ENCODE assay signal across 8 cellular contexts in the genomic region with DNA sequence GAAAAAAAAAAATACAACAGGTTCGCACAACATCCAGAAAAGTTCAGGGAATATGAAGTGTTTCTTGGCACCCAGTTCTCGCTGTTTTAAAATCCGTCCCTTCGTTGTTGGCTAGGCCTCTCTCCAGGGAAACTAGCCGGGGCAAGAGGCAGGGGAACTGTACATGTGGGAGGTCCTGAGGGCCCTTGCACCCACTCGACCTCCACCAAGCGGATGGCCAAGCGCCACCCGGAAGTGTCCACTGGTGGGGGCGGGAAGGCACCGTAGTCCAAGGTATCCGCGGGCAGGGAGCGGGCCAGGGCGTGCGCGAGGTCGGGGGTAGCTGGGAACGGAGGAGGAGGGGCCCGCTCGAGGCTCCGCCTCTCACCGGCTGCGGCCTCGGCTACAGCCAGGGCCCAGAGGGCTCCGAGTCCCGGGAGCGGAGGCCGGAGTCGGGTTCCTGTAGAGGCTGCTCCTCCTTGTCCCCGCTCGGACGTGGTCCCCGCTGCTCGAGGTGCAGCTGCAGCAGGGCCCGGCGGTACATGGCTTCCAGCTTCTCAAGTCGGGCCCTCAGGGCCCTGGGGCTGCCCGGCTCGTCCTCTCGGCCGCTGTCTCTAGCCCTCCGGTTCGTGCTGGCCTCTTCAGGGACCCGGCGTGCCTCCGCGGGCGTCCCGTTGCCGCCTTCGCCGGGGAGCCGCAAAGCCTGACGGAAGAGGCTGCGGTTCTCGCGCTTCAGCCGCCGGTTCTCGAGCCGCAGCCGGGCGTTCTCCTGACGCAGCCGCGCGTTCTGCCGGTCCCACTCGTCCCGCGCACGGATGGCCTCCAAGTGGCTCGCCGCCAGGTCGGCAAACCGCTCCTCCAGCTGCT. TPM values are rescaled to one million over a fixed set of nuclear protein-coding genes. Genes with fewer than 3 reads are reported as not detected.
A peak's percentile ranks its signal among the peaks of the same experiment; 100 is the strongest.
DNase-seq lines count a peak whose midpoint lies in the region; ATAC-seq lines count a peak whose summit lies in the region.

No MANE protein-coding gene starts in this region.

- H4K91ac ChIP-seq in neuronal stem cell (ENCODE audit: low read depth, low read length, poor library complexity) = peak overlapping the region; percentile 97

- no peaks in the 10 kb centered on the region for H3K79me1 ChIP-seq in neuronal stem cell (ENCODE audit: low read depth, low read length)

- no peaks in the 10 kb centered on the region for H3K9me3 ChIP-seq in neuronal stem cell (replicated peaks in 1 of 2; ENCODE audit: control insufficient read depth in 2 of 2, insufficient read depth in 1 of 2, low read depth in 1 of 2, low read length in 2 of 2)

- H3K4me1 ChIP-seq in neuronal stem cell (ENCODE audit: control insufficient read depth in 2 of 2, insufficient read depth in 1 of 2, low read depth in 1 of 2, low read length in 2 of 2) = peaks cover 0 to 4% of the 10 kb centered on the region in 2 donors

- H2BK5ac ChIP-seq in neuronal stem cell (ENCODE audit: low read length) = peak overlapping the region; percentile 53

- DNase-seq in COLO668 (lab: John Stamatoyannopoulos, UW; ENCODE audit: unreplicated experiment) = peak; percentile 91
- peak; percentile 80 to 87 for DNase-seq in NCI-H1930 (lab: John Stamatoyannopoulos, UW)
- peak; percentile 10 for DNase-seq in activated naive CD8-positive, alpha-beta T cell treated with anti-CD3 and anti-CD28 coated beads, Interleukin-2, amount 50 U/mL, for 24 hours
- peak; percentile 92 for DNase-seq in glomerular visceral epithelial cell (ENCODE audit: extremely low spot score)
- DNase-seq in neuronal stem cell (ENCODE audit: low spot score) = peak; percentile 30
- no peak for DNase-seq in NCI-H2029 treated with DMSO at 0.1 percent for 48 hours (lab: John Stamatoyannopoulos, UW)

- peak overlapping the region; percentile 99 for H3K9ac ChIP-seq in neuronal stem cell (ENCODE audit: low read depth, low read length, poor library complexity)

- peak overlapping the region; percentile 61 for H2BK120ac ChIP-seq in neuronal stem cell (ENCODE audit: low read depth, low read length)

- no peak overlapping the region for H3K27ac Mint-ChIP-seq in activated naive CD8-positive, alpha-beta T cell treated with anti-CD3 and anti-CD28 coated beads, Interleukin-2, amount 50 U/mL, for 24 hours
- H3K27ac Mint-ChIP-seq in activated T-helper 17 cell treated with anti-CD3 and anti-CD28 coated beads, Interleukin-2, amount 50 U/mL, for 72 hours = no peak overlapping the region

- peak overlapping the region; percentile 30 for H2BK12ac ChIP-seq in neuronal stem cell (ENCODE audit: low read length)

- ATAC-seq in GM21576 (IDR thresholded peaks at IDR 0.05; ENCODE audit: unreplicated experiment) = peak; percentile 44
- peak; percentile 36 for ATAC-seq in activated naive CD8-positive, alpha-beta T cell treated with anti-CD3 and anti-CD28 coated beads, Interleukin-2, amount 50 U/mL, for 24 hours
- no peak for ATAC-seq in activated T-helper 17 cell treated with anti-CD3 and anti-CD28 coated beads, Interleukin-2, amount 50 U/mL, for 72 hours (replicated peaks)

- peak overlapping the region; percentile 46 for H3K4me3 Mint-ChIP-seq in activated naive CD8-positive, alpha-beta T cell treated with anti-CD3 and anti-CD28 coated beads, Interleukin-2, amount 50 U/mL, for 24 hours
- H3K4me3 Mint-ChIP-seq in activated T-helper 17 cell treated with anti-CD3 and anti-CD28 coated beads, Interleukin-2, amount 50 U/mL, for 72 hours = no peak overlapping the region

- peaks cover 0 to 10% (median 0%) of the 10 kb centered on the region in 3 experiments for H3K27me3 ChIP-seq in neuronal stem cell (ENCODE audit: control insufficient read depth in 3 of 3, insufficient read depth in 3 of 3, low read depth in 1 of 3, low read length in 3 of 3)

- peak overlapping the region; percentile 97 for H3K4ac ChIP-seq in neuronal stem cell (ENCODE audit: low read length)

- H3K4me1 Mint-ChIP-seq in activated naive CD8-positive, alpha-beta T cell treated with anti-CD3 and anti-CD28 coated beads, Interleukin-2, amount 50 U/mL, for 24 hours = peaks cover 3% of the 10 kb centered on the region
- H3K4me1 Mint-ChIP-seq in activated T-helper 17 cell treated with anti-CD3 and anti-CD28 coated beads, Interleukin-2, amount 50 U/mL, for 72 hours = no peaks in the 10 kb centered on the region

- peak overlapping the region in 1 of 2 donors; percentile 85 for H3K4me3 ChIP-seq in neuronal stem cell (ENCODE audit: low read length in 2 of 2)

- no peak overlapping the region for H2AK5ac ChIP-seq in neuronal stem cell (ENCODE audit: low read depth, low read length)

- peak overlapping the region; percentile 99 for H3K18ac ChIP-seq in neuronal stem cell (ENCODE audit: low read length)

- H3K4me2 ChIP-seq in neuronal stem cell (ENCODE audit: insufficient read depth, low read length, poor library complexity, severe bottlenecking) = peak overlapping the region; percentile 96

- H3K27ac ChIP-seq in neuronal stem cell (replicated peaks; ENCODE audit: low read length) = peak overlapping the region; percentile 72

- WGBS in neuronal stem cell (ENCODE audit: extremely low coverage in 2 of 2, insufficient read length in 2 of 2, insufficient replicate concordance in 1 of 2), 2 donors = no CpG with 5 or more reads among the region's 77 CpGs

- no peaks in the 10 kb centered on the region for H3K36me3 ChIP-seq in neuronal stem cell (replicated peaks in 1 of 2; ENCODE audit: control insufficient read depth in 2 of 2, insufficient read depth in 2 of 2, low read length in 2 of 2)

- H3K23ac ChIP-seq in neuronal stem cell (ENCODE audit: low read depth, low read length, poor library complexity) = peak overlapping the region; percentile 85

- H3K9me3 Mint-ChIP-seq in activated naive CD8-positive, alpha-beta T cell treated with anti-CD3 and anti-CD28 coated beads, Interleukin-2, amount 50 U/mL, for 24 hours = no peaks in the 10 kb centered on the region
- peaks cover 9% of the 10 kb centered on the region for H3K9me3 Mint-ChIP-seq in activated T-helper 17 cell treated with anti-CD3 and anti-CD28 coated beads, Interleukin-2, amount 50 U/mL, for 72 hours

- peak overlapping the region; percentile 94 for H3K14ac ChIP-seq in neuronal stem cell (ENCODE audit: low read length)

- H2BK15ac ChIP-seq in neuronal stem cell (ENCODE audit: low read length) = peak overlapping the region; percentile 37

- peak overlapping the region; percentile 65 for H4K8ac ChIP-seq in neuronal stem cell (ENCODE audit: low read depth, low read length)

- peaks cover 31% of the 10 kb centered on the region for H3K27me3 Mint-ChIP-seq in activated naive CD8-positive, alpha-beta T cell treated with anti-CD3 and anti-CD28 coated beads, Interleukin-2, amount 50 U/mL, for 24 hours
- H3K27me3 Mint-ChIP-seq in activated T-helper 17 cell treated with anti-CD3 and anti-CD28 coated beads, Interleukin-2, amount 50 U/mL, for 72 hours = peaks cover 10% of the 10 kb centered on the region

- H2AFZ ChIP-seq in neuronal stem cell (ENCODE audit: low read length) = peak overlapping the region; percentile 45

- no peaks in the 10 kb centered on the region for H3K36me3 Mint-ChIP-seq in activated naive CD8-positive, alpha-beta T cell treated with anti-CD3 and anti-CD28 coated beads, Interleukin-2, amount 50 U/mL, for 24 hours (ENCODE audit: low read depth)
- H3K36me3 Mint-ChIP-seq in activated T-helper 17 cell treated with anti-CD3 and anti-CD28 coated beads, Interleukin-2, amount 50 U/mL, for 72 hours (ENCODE audit: low read depth) = no peaks in the 10 kb centered on the region

RNA-seq across cellular contexts. Expression of a gene that starts 0.7 kb away (rescaled TPM):
- polyA plus RNA-seq in neuronal stem cell (2013, experiment 1 of 2) = 9.4 TPM
- polyA plus RNA-seq in neuronal stem cell (2013, experiment 2 of 2) = 8.3 TPM
- total RNA-seq in activated T-helper 17 cell treated with anti-CD3 and anti-CD28 coated beads, Interleukin-2, amount 50 U/mL, for 72 hours = not detected
